In genomic region chr2:201235865-201236811, GRCh38 we compare ENCODE assay signal across 8 cellular contexts. TPM values are rescaled to one million over a fixed set of nuclear protein-coding genes. Genes with fewer than 3 reads are reported as not detected.
DNase-seq lines count a peak whose midpoint lies in the region; ATAC-seq and TF ChIP-seq lines count a peak whose summit lies in the region.

No MANE protein-coding gene starts in this region.

- no TSS peak for BruUV-seq in IMR-90 (replicated peaks; lab: Mats Ljungman, UMichigan)

- peak overlapping the region; percentile 27; the same call in 1 of the 2 replicates for H2BK20ac ChIP-seq in IMR-90 (ENCODE audit: low read depth, low read length)

- no peak overlapping the region for H2AK9ac ChIP-seq in IMR-90 (replicated peaks; ENCODE audit: low read depth, low read length, poor library complexity)

- H3K18ac ChIP-seq in IMR-90 (ENCODE audit: low read depth, low read length): peak overlapping the region; percentile 51

- TF ChIP-seq RAD21 in IMR-90 (IDR thresholded peaks at IDR 0.05; ENCODE audit: low read length): peak; percentile 83

- H2AFZ ChIP-seq in IMR-90 (replicated peaks; ENCODE audit: low read length, poor library complexity): peak overlapping the region; percentile 82

- in situ Hi-C loops in IMR-90 (cut with MboI; ENCODE audit: low sequenced_read_pairs): loop anchor here (25.0 kb wide), 1 partner anchor 376 kb away; a partner anchor contains a TSS

- H4K20me1 ChIP-seq in IMR-90 (ENCODE audit: insufficient read depth, low read length): no peaks in the 10 kb centered on the region

- H3K56ac ChIP-seq in IMR-90 (ENCODE audit: extremely low read depth, insufficient read depth, low read length): no peak overlapping the region

- ATAC-seq in IMR-90 (ENCODE audit: low read depth): peak; percentile 76
- peak; percentile 40 for ATAC-seq in RWPE2 (ENCODE audit: low read depth)
- ATAC-seq in left ventricle myocardium superior: peak; percentile 44
- ATAC-seq in sciatic nerve: peak; percentile 80
- no peak for ATAC-seq in GM21447 (IDR thresholded peaks at IDR 0.05; ENCODE audit: unreplicated experiment)
- ATAC-seq in GM21786 (IDR thresholded peaks at IDR 0.05; ENCODE audit: unreplicated experiment): no peak

- peak overlapping the region; percentile 56 for H3K4me2 ChIP-seq in IMR-90 (ENCODE audit: low read depth, low read length)

- WGBS in IMR-90 (ENCODE audit: extremely low coverage in 2 of 2, insufficient read length in 1 of 2), 2 experiments: no CpG with 5 or more reads among the region's 14 CpGs
- 20 to 25% (median 24%) methylated on average over 14 of the region's 14 CpGs for WGBS in adrenal gland, 4 donors

- H3K4ac ChIP-seq in IMR-90 (ENCODE audit: low read depth, low read length): peak overlapping the region; percentile 34; the same call in 1 of the 2 replicates

- peak overlapping the region; percentile 62; the same call in 1 of the 2 replicates for H3K9ac ChIP-seq in IMR-90 (ENCODE audit: low read depth, low read length)

- dilution Hi-C loops in IMR-90 (cut with HindIII; ENCODE audit: low sequenced_read_pairs, unreplicated experiment): no loop called here

- no peaks in the 10 kb centered on the region for H3K9me1 ChIP-seq in IMR-90 (ENCODE audit: insufficient read depth, low read length)

- H3K4me3 ChIP-seq in IMR-90 (ENCODE audit: insufficient read depth, low read depth, low read length): no peak overlapping the region
- no peak overlapping the region for H3K4me3 ChIP-seq in RWPE2 (ENCODE audit: severe bottlenecking)
- H3K4me3 ChIP-seq in adrenal gland: peak overlapping the region in 1 of 4 donors; percentile 8

- H2BK5ac ChIP-seq in IMR-90 (ENCODE audit: low read depth, low read length, poor library complexity, severe bottlenecking): peak overlapping the region; percentile 5

- no peaks in the 10 kb centered on the region for H3K27me3 ChIP-seq in IMR-90 (ENCODE audit: control insufficient read depth, insufficient read depth, low read length)
- no peaks in the 10 kb centered on the region for H3K27me3 ChIP-seq in RWPE2 (ENCODE audit: insufficient read depth, poor library complexity, severe bottlenecking)
- H3K27me3 ChIP-seq in adrenal gland: no peaks in the 10 kb centered on the region

- H4K8ac ChIP-seq in IMR-90 (ENCODE audit: low read depth in 2 of 2, low read length in 2 of 2): peak overlapping the region in 1 of 2 experiments; percentile 78; a peak in 2 of 4 replicates

- H3K79me1 ChIP-seq in IMR-90 (ENCODE audit: low read depth in 1 of 2, low read length in 2 of 2): no peaks in the 10 kb centered on the region

- peak overlapping the region; percentile 90; the same call in 1 of the 3 replicates for H2BK15ac ChIP-seq in IMR-90 (ENCODE audit: low read depth, low read length)

- CTCF ChIA-PET in IMR-90 (lab: Yijun Ruan, JAX): no interaction called here

- H3K23ac ChIP-seq in IMR-90 (ENCODE audit: low read depth, low read length): no peak overlapping the region

- intact Hi-C loops in IMR-90 (cut with micrococcal nuclease) (loop anchor here (1.0 to 10.0 kb wide), 5 partner anchors 22 to 799 kb away; partner anchors contain the start of genes STRADB and TRAK2), adrenal gland (cut with DNase I) (loop anchor here (5.0 kb wide), 1 partner anchor 126 kb away; no protein-coding TSS in a partner anchor), left ventricle myocardium superior (cut with micrococcal nuclease) (loop anchor here (5.0 kb wide), 1 partner anchor 126 kb away; no protein-coding TSS in a partner anchor), sciatic nerve (cut with DNase I) (loop anchor here (10.0 kb wide), 1 partner anchor 129 kb away; no protein-coding TSS in a partner anchor)

- DNase-seq in DMS53 treated with DMSO at 0.1 percent for 48 hours (lab: John Stamatoyannopoulos, UW; ENCODE audit: unreplicated experiment): peak; percentile 73
- DNase-seq in IMR-90: peak; percentile 78
- no peak for DNase-seq in RWPE2 (ENCODE audit: low spot score)
- DNase-seq in adrenal gland: peak; percentile 59 to 81 (median 71)
- peak; percentile 67 for DNase-seq in left ventricle myocardium superior
- peak; percentile 76 for DNase-seq in sciatic nerve (ENCODE audit: low spot score)

- TF ChIP-seq POLR2A in IMR-90 (IDR thresholded peaks at IDR 0.05; ENCODE audit: low read depth, low read length): no peak
- TF ChIP-seq POLR2A in adrenal gland (IDR thresholded peaks at IDR 0.05): no peak

- no peaks in the 10 kb centered on the region for H3K36me3 ChIP-seq in IMR-90 (ENCODE audit: control insufficient read depth, insufficient read depth, low read length)
- H3K36me3 ChIP-seq in RWPE2 (ENCODE audit: low read depth): peaks cover 9% of the 10 kb centered on the region
- no peaks in the 10 kb centered on the region for H3K36me3 ChIP-seq in adrenal gland (replicated peaks in 1 of 2)

- peak; percentile 75 for TF ChIP-seq CTCF in IMR-90 (conservative IDR thresholded peaks at IDR 0.05; ENCODE audit: low read depth, low read length)
- peak; percentile 85 for TF ChIP-seq CTCF in RWPE2 (IDR thresholded peaks at IDR 0.05; ENCODE audit: poor library complexity, severe bottlenecking)
- peak; percentile 44 to 77 (median 68) for TF ChIP-seq CTCF in adrenal gland (IDR thresholded peaks at IDR 0.05)

- no peak overlapping the region for H4K91ac ChIP-seq in IMR-90 (ENCODE audit: insufficient read depth, low read depth, low read length)

- peak overlapping the region; percentile 51; the same call in 1 of the 2 replicates for H4K5ac ChIP-seq in IMR-90 (ENCODE audit: low read depth, low read length)

- no peak overlapping the region for H2AK5ac ChIP-seq in IMR-90 (ENCODE audit: low read depth, low read length)

- peaks cover 8% of the 10 kb centered on the region for H3K4me1 ChIP-seq in IMR-90 (ENCODE audit: control insufficient read depth, insufficient read depth, low read length)
- H3K4me1 ChIP-seq in RWPE2 (ENCODE audit: insufficient read depth, poor library complexity, severe bottlenecking): peaks cover 22% of the 10 kb centered on the region
- H3K4me1 ChIP-seq in adrenal gland (replicated peaks in 1 of 2): peaks cover 8 to 33% of the 10 kb centered on the region in 2 donors

- H2BK120ac ChIP-seq in IMR-90 (ENCODE audit: low read depth, low read length): peak overlapping the region; percentile 57; the same call in 1 of the 2 replicates

- H3K14ac ChIP-seq in IMR-90 (replicated peaks; ENCODE audit: low read depth, low read length): 0 out of 2 replicates have a peak overlapping the region, but pooled peaks have one; percentile 41

- H3K9me3 ChIP-seq in IMR-90 (ENCODE audit: control insufficient read depth, insufficient read depth, low read length): no peaks in the 10 kb centered on the region
- no peaks in the 10 kb centered on the region for H3K9me3 ChIP-seq in RWPE2 (ENCODE audit: severe bottlenecking)
- no peaks in the 10 kb centered on the region for H3K9me3 ChIP-seq in adrenal gland (replicated peaks in 1 of 3)

- H3K27ac ChIP-seq in IMR-90 (ENCODE audit: insufficient read depth, low read length): no peak overlapping the region; the same call in 1 of the 2 replicates
- H3K27ac ChIP-seq in RWPE2 (ENCODE audit: poor library complexity, severe bottlenecking): no peak overlapping the region
- H3K27ac ChIP-seq in adrenal gland: no peak overlapping the region

- POLR2A ChIA-PET in IMR-90 (lab: Charles Lee; ENCODE audit: unreplicated experiment): no interaction called here

TF ChIP-seq in IMR-90, 13 proteins besides CTCF, POLR2A, EP300 and RAD21:
- TF ChIP-seq MAFK (IDR thresholded peaks at IDR 0.05; ENCODE audit: low read depth, low read length): no peak
- TF ChIP-seq BHLHE40 (IDR thresholded peaks at IDR 0.05; ENCODE audit: low read depth, low read length): no peak
- no peak for TF ChIP-seq RCOR1 (IDR thresholded peaks at IDR 0.05; ENCODE audit: insufficient replicate concordance, low read length)
- TF ChIP-seq SMC3 (IDR thresholded peaks at IDR 0.05; ENCODE audit: low read depth, low read length): peak; percentile 87
- peak; percentile 45 for TF ChIP-seq CEBPB (IDR thresholded peaks at IDR 0.05; ENCODE audit: low read depth, low read length)

RNA-seq across cellular contexts. Expression of gene CASP8, which starts 24.2 kb away (rescaled TPM):
- total RNA-seq in IMR-90 (2012; rRNA removed) (17.0 and 18.6 TPM in 2 replicates), adrenal gland (10 to 100 TPM in 7 of 8 donors, 1 to 10 TPM in 1; 9.1 to 55.8 (median 20.8) TPM), left ventricle myocardium superior (2.7 TPM), sciatic nerve (12.1 TPM)
- polyA plus RNA-seq in IMR-90 (2012; rRNA removed) (11.1 and 13.1 TPM in 2 replicates), adrenal gland (10 to 100 TPM in 2 of 3 donors, 1 to 10 TPM in 1; 8.2 to 20.6 (median 11.4) TPM)
- 4.5 and 5.1 TPM in 2 replicates for polyA plus RNA-seq in IMR-90 (2012; cell fraction: cytosol; rRNA removed)
- 6.7 and 32.3 TPM in 2 replicates for polyA plus RNA-seq in IMR-90 (2012; cell fraction: nucleus; rRNA removed; ENCODE audit: low replicate concordance)

RNA-seq across cellular contexts. Expression of gene CASP10, which starts 53.2 kb away (rescaled TPM):
- total RNA-seq in IMR-90 (2012; rRNA removed) (0.28 and 0.90 TPM in 2 replicates), adrenal gland (10 to 100 TPM in 1 of 8 donors, 1 to 10 TPM in 7; 3.3 to 12.8 (median 5.3) TPM), left ventricle myocardium superior (6.4 TPM), sciatic nerve (14.3 TPM)
- polyA plus RNA-seq in IMR-90 (2012; rRNA removed) (0.12 and 0.13 TPM in 2 replicates), adrenal gland (1 to 10 TPM; 2.5 to 4.7 (median 2.5) TPM)
- polyA plus RNA-seq in IMR-90 (2012; cell fraction: cytosol; rRNA removed): 0.11 TPM in 1 of 2 replicates, not detected in the other
- polyA plus RNA-seq in IMR-90 (2012; cell fraction: nucleus; rRNA removed; ENCODE audit: low replicate concordance): 0.24 and 0.32 TPM in 2 replicates

Comparison
In these comparisons a context has a peak if more than half of its experiments do, and no peak if none do; other contexts are left out.
1. ATAC-seq: peak in IMR-90 (single experiment), RWPE2 (single experiment), left ventricle myocardium superior (single experiment) and sciatic nerve (single experiment); none in GM21447 (single experiment) and GM21786 (single experiment).
2. Peak in every context shown above with its lines, with median percentiles within 50 percentile points of each other: CTCF ChIP-seq.